8 cellular contexts compared by ENCODE assay signal in genomic region chr2:27070653-27071276, GRCh38. TPM values are rescaled to one million over a fixed set of nuclear protein-coding genes. Genes with fewer than 3 reads are reported as not detected.
DNase-seq lines count a peak whose midpoint lies in the region; ATAC-seq and TF ChIP-seq lines count a peak whose summit lies in the region.

No MANE protein-coding gene starts in this region.

- H3K4me1 ChIP-seq in Peyer's patch (peaks cover 0 to 52% (median 15%) of the 10 kb centered on the region in 4 donors), esophagus squamous epithelium (peaks cover 16 to 74% (median 45%) of the 10 kb centered on the region in 3 donors), rectal smooth muscle tissue (ENCODE audit: control insufficient read depth, insufficient read depth, low read length) (peaks cover 48% of the 10 kb centered on the region)

- WGBS in esophagus squamous epithelium, 2 donors = 2 to 5% methylated on average over 8 to 11 of the region's 11 CpGs

- peak overlapping the region; percentile 91 for H3K9ac ChIP-seq in rectal smooth muscle tissue (ENCODE audit: low read length)

- intact Hi-C loops in esophagus squamous epithelium (cut with DNase I) = no loop called here

- peak overlapping the region; percentile 66 to 97 (median 82) for H3K4me3 ChIP-seq in Peyer's patch
- H3K4me3 ChIP-seq in esophagus squamous epithelium = peak overlapping the region; percentile 70 to 96 (median 82)
- H3K4me3 ChIP-seq in rectal smooth muscle tissue (ENCODE audit: low read length) = peak overlapping the region; percentile 89

- H3K27ac ChIP-seq in Peyer's patch (peak overlapping the region; percentile 88 to 96 (median 94)), esophagus squamous epithelium (peak overlapping the region; percentile 90 to 98 (median 94)), rectal smooth muscle tissue (ENCODE audit: low read depth, low read length) (peak overlapping the region; percentile 95)

- no peak for TF ChIP-seq POLR2A in Peyer's patch (IDR thresholded peaks at IDR 0.05)
- TF ChIP-seq POLR2A in esophagus squamous epithelium (IDR thresholded peaks at IDR 0.05) = no peak

- H3K9me3 ChIP-seq in Peyer's patch = no peaks in the 10 kb centered on the region
- H3K9me3 ChIP-seq in esophagus squamous epithelium = no peaks in the 10 kb centered on the region

- no peaks in the 10 kb centered on the region for H3K27me3 ChIP-seq in Peyer's patch
- no peaks in the 10 kb centered on the region for H3K27me3 ChIP-seq in esophagus squamous epithelium
- no peaks in the 10 kb centered on the region for H3K27me3 ChIP-seq in rectal smooth muscle tissue (ENCODE audit: control insufficient read depth, insufficient read depth, low read length)

- H3K36me3 ChIP-seq in Peyer's patch = peaks cover 0 to 32% (median 0%) of the 10 kb centered on the region in 3 donors
- peaks cover 0 to 45% (median 10%) of the 10 kb centered on the region in 3 donors for H3K36me3 ChIP-seq in esophagus squamous epithelium
- H3K36me3 ChIP-seq in rectal smooth muscle tissue (ENCODE audit: control insufficient read depth, insufficient read depth, low read length) = peaks cover 19% of the 10 kb centered on the region

- no peak for TF ChIP-seq CTCF in Peyer's patch (IDR thresholded peaks at IDR 0.05)
- no peak for TF ChIP-seq CTCF in esophagus squamous epithelium (IDR thresholded peaks at IDR 0.05)

- no peak for DNase-seq in Peyer's patch
- no peak for DNase-seq in esophagus squamous epithelium (lab: John Stamatoyannopoulos, UW)
- no peak for DNase-seq in NOMO-1 treated with dmso at 0.1 percent for 144 hours (lab: John Stamatoyannopoulos, UW; ENCODE audit: unreplicated experiment)
- DNase-seq in activated gamma-delta T cell (lab: John Stamatoyannopoulos, UW) = no peak
- DNase-seq in AG08396 (ENCODE audit: low spot score) = no peak

- peak; percentile 15 for ATAC-seq in GM18511 (IDR thresholded peaks at IDR 0.05; ENCODE audit: unreplicated experiment)
- ATAC-seq in GM19397 (IDR thresholded peaks at IDR 0.05; ENCODE audit: unreplicated experiment) = no peak

RNA-seq across cellular contexts. Expression of gene OST4, which starts 0.7 kb away (rescaled TPM):
- total RNA-seq in Peyer's patch = 100 to 1,000 TPM; 136 to 329 (median 225) TPM
- total RNA-seq in esophagus squamous epithelium = 100 to 1,000 TPM; 149 to 242 (median 193) TPM

RNA-seq across cellular contexts. Expression of gene EMILIN1, which starts 7.7 kb away (rescaled TPM):
- total RNA-seq in Peyer's patch (10 to 100 TPM in 2 of 4 donors, 1 to 10 TPM in 2; 7.9 to 32.2 (median 13.3) TPM), esophagus squamous epithelium (10 to 100 TPM in 2 of 4 donors, 1 to 10 TPM in 2; 6.2 to 27.8 (median 9.9) TPM)

RNA-seq across cellular contexts. Expression of gene KHK, which starts 15.8 kb away (rescaled TPM):
- total RNA-seq in Peyer's patch = 100 to 1,000 TPM in 3 of 4 donors, 10 to 100 TPM in 1; 40.4 to 576 (median 435) TPM
- total RNA-seq in esophagus squamous epithelium = 1 to 10 TPM; 1.3 to 1.9 (median 1.4) TPM

RNA-seq across cellular contexts. Expression of gene AGBL5, which starts 19.3 kb away (rescaled TPM):
- total RNA-seq in Peyer's patch (10 to 100 TPM in 3 of 4 donors, 1 to 10 TPM in 1; 7.5 to 18.2 (median 12.3) TPM), esophagus squamous epithelium (10 to 100 TPM in 2 of 4 donors, 1 to 10 TPM in 2; 4.7 to 12.4 (median 9.6) TPM)

RNA-seq across cellular contexts. Expression of gene TMEM214, which starts 38.0 kb away (rescaled TPM):
- 100 to 1,000 TPM in 1 of 4 donors, 10 to 100 TPM in 3; 50.1 to 121 (median 82.0) TPM for total RNA-seq in Peyer's patch
- total RNA-seq in esophagus squamous epithelium = 10 to 100 TPM; 15.7 to 34.5 (median 32.1) TPM

Comparison
In these comparisons a context has a peak if more than half of its experiments do, and no peak if none do; other contexts are left out.
1. RNA of gene KHK, which starts 15.8 kb away (total RNA-seq): 40.4 to 576 TPM in Peyer's patch; 1.3 to 1.9 TPM in esophagus squamous epithelium; every median in the first group is over 10 times any median in the second.
2. Peak in every context shown above with its lines, with median percentiles within 50 percentile points of each other: H3K27ac ChIP-seq and H3K4me3 ChIP-seq.